ENCODE assay signal across 1 cellular context in the genomic region with DNA sequence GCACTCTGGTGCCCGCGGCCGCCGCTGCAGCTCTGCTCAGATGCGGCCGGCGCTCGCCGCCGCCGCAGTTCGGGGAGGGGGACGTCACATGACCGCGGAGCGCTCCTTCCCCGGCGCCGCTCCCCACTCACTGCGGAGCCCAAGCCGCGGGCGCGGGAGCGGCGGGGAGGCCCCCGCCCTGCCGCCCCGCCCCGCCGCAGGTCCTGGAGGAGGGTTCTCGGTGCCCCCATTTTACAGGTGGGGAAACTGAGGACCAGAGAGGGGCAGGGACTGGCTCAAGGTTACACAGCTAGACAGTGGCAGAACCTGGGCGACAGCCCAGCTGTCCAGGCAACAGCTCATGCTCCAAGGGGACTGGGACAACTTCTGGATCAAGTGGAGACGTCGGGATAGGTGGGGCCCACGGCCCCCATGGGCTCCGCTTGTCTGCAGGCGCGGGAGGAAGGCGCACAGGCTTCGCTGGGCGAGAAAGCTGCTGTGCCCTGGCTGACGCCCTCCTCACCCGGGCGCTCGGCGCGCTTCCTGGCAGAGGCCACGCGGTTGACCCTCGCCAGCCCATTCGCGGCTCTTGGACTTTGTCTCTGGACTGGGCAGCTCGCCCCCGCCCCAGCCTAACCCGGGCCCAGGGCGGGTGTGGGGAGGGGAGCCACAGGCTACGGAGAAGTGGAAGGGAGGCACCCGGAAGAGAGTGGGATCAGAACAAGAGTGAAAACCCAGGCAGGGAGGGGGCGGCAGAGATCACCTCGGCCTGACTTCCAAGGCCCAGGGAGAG.
TF ChIP-seq lines count a peak whose summit lies in the region.

A gene (minus strand): TSS at position 71 of the 772 bp plus-strand sequence. CDS start 49,325 bp downstream, outside the sequence.

TF ChIP-seq in K562, 482 proteins besides CTCF, POLR2A, EP300 and RAD21 (continued from another document and continues in another):
- TF ChIP-seq, protein P1, sequence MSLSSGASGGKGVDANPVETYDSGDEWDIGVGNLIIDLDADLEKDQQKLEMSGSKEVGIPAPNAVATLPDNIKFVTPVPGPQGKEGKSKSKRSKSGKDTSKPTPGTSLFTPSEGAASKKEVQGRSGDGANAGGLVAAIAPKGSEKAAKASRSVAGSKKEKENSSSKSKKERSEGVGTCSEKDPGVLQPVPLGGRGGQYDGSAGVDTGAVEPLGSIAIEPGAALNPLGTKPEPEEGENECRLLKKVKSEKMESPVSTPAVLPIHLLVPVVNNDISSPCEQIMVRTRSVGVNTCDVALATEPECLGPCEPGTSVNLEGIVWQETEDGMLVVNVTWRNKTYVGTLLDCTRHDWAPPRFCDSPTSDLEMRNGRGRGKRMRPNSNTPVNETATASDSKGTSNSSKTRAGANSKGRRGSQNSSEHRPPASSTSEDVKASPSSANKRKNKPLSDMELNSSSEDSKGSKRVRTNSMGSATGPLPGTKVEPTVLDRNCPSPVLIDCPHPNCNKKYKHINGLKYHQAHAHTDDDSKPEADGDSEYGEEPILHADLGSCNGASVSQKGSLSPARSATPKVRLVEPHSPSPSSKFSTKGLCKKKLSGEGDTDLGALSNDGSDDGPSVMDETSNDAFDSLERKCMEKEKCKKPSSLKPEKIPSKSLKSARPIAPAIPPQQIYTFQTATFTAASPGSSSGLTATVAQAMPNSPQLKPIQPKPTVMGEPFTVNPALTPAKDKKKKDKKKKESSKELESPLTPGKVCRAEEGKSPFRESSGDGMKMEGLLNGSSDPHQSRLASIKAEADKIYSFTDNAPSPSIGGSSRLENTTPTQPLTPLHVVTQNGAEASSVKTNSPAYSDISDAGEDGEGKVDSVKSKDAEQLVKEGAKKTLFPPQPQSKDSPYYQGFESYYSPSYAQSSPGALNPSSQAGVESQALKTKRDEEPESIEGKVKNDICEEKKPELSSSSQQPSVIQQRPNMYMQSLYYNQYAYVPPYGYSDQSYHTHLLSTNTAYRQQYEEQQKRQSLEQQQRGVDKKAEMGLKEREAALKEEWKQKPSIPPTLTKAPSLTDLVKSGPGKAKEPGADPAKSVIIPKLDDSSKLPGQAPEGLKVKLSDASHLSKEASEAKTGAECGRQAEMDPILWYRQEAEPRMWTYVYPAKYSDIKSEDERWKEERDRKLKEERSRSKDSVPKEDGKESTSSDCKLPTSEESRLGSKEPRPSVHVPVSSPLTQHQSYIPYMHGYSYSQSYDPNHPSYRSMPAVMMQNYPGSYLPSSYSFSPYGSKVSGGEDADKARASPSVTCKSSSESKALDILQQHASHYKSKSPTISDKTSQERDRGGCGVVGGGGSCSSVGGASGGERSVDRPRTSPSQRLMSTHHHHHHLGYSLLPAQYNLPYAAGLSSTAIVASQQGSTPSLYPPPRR (CRISPR knock-in tag; IDR thresholded peaks at IDR 0.05; ENCODE audit: borderline replicate concordance): no peak
- TF ChIP-seq, protein P2, sequence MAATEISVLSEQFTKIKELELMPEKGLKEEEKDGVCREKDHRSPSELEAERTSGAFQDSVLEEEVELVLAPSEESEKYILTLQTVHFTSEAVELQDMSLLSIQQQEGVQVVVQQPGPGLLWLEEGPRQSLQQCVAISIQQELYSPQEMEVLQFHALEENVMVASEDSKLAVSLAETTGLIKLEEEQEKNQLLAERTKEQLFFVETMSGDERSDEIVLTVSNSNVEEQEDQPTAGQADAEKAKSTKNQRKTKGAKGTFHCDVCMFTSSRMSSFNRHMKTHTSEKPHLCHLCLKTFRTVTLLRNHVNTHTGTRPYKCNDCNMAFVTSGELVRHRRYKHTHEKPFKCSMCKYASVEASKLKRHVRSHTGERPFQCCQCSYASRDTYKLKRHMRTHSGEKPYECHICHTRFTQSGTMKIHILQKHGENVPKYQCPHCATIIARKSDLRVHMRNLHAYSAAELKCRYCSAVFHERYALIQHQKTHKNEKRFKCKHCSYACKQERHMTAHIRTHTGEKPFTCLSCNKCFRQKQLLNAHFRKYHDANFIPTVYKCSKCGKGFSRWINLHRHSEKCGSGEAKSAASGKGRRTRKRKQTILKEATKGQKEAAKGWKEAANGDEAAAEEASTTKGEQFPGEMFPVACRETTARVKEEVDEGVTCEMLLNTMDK (IDR thresholded peaks at IDR 0.05; ENCODE audit: borderline replicate concordance, insufficient read depth, low read depth, low read length, poor library complexity, severe bottlenecking): peak; percentile 6
- TF ChIP-seq SUPT5H (IDR thresholded peaks at IDR 0.05): 0 out of 2 replicates have a peak, but pooled peaks have one; percentile 31
- TF ChIP-seq STAT5B (CRISPR knock-in tag; IDR thresholded peaks at IDR 0.05): no peak
- TF ChIP-seq, protein P3, sequence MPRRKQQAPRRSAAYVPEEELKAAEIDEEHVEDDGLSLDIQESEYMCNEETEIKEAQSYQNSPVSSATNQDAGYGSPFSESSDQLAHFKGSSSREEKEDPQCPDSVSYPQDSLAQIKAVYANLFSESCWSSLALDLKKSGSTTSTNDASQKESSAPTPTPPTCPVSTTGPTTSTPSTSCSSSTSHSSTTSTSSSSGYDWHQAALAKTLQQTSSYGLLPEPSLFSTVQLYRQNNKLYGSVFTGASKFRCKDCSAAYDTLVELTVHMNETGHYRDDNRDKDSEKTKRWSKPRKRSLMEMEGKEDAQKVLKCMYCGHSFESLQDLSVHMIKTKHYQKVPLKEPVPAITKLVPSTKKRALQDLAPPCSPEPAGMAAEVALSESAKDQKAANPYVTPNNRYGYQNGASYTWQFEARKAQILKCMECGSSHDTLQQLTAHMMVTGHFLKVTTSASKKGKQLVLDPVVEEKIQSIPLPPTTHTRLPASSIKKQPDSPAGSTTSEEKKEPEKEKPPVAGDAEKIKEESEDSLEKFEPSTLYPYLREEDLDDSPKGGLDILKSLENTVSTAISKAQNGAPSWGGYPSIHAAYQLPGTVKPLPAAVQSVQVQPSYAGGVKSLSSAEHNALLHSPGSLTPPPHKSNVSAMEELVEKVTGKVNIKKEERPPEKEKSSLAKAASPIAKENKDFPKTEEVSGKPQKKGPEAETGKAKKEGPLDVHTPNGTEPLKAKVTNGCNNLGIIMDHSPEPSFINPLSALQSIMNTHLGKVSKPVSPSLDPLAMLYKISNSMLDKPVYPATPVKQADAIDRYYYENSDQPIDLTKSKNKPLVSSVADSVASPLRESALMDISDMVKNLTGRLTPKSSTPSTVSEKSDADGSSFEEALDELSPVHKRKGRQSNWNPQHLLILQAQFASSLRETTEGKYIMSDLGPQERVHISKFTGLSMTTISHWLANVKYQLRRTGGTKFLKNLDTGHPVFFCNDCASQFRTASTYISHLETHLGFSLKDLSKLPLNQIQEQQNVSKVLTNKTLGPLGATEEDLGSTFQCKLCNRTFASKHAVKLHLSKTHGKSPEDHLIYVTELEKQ (CRISPR knock-in tag; IDR thresholded peaks at IDR 0.05): 0 out of 2 replicates have a peak, but pooled peaks have one; percentile 43
- no peak for TF ChIP-seq THRAP3 (IDR thresholded peaks at IDR 0.05; ENCODE audit: borderline replicate concordance)
- no peak for TF ChIP-seq C11orf30 (IDR thresholded peaks at IDR 0.05; ENCODE audit: low read depth)
- TF ChIP-seq, protein P4, sequence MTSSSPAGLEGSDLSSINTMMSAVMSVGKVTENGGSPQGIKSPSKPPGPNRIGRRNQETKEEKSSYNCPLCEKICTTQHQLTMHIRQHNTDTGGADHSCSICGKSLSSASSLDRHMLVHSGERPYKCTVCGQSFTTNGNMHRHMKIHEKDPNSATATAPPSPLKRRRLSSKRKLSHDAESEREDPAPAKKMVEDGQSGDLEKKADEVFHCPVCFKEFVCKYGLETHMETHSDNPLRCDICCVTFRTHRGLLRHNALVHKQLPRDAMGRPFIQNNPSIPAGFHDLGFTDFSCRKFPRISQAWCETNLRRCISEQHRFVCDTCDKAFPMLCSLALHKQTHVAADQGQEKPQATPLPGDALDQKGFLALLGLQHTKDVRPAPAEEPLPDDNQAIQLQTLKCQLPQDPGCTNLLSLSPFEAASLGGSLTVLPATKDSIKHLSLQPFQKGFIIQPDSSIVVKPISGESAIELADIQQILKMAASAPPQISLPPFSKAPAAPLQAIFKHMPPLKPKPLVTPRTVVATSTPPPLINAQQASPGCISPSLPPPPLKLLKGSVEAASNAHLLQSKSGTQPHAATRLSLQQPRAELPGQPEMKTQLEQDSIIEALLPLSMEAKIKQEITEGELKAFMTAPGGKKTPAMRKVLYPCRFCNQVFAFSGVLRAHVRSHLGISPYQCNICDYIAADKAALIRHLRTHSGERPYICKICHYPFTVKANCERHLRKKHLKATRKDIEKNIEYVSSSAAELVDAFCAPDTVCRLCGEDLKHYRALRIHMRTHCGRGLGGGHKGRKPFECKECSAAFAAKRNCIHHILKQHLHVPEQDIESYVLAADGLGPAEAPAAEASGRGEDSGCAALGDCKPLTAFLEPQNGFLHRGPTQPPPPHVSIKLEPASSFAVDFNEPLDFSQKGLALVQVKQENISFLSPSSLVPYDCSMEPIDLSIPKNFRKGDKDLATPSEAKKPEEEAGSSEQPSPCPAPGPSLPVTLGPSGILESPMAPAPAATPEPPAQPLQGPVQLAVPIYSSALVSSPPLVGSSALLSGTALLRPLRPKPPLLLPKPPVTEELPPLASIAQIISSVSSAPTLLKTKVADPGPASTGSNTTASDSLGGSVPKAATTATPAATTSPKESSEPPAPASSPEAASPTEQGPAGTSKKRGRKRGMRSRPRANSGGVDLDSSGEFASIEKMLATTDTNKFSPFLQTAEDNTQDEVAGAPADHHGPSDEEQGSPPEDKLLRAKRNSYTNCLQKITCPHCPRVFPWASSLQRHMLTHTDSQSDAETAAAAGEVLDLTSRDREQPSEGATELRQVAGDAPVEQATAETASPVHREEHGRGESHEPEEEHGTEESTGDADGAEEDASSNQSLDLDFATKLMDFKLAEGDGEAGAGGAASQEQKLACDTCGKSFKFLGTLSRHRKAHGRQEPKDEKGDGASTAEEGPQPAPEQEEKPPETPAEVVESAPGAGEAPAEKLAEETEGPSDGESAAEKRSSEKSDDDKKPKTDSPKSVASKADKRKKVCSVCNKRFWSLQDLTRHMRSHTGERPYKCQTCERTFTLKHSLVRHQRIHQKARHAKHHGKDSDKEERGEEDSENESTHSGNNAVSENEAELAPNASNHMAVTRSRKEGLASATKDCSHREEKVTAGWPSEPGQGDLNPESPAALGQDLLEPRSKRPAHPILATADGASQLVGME (CRISPR knock-in tag; IDR thresholded peaks at IDR 0.05): peak; percentile 87
- TF ChIP-seq, protein P5, sequence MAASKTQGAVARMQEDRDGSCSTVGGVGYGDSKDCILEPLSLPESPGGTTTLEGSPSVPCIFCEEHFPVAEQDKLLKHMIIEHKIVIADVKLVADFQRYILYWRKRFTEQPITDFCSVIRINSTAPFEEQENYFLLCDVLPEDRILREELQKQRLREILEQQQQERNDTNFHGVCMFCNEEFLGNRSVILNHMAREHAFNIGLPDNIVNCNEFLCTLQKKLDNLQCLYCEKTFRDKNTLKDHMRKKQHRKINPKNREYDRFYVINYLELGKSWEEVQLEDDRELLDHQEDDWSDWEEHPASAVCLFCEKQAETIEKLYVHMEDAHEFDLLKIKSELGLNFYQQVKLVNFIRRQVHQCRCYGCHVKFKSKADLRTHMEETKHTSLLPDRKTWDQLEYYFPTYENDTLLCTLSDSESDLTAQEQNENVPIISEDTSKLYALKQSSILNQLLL (CRISPR knock-in tag; IDR thresholded peaks at IDR 0.05; ENCODE audit: borderline replicate concordance): no peak
- peak; percentile 88 for TF ChIP-seq CHD4 (IDR thresholded peaks at IDR 0.05; ENCODE audit: insufficient read depth, insufficient replicate concordance, low read depth, low read length, poor library complexity, severe bottlenecking)
- no peak for TF ChIP-seq DNMT1 (IDR thresholded peaks at IDR 0.05)
- no peak for TF ChIP-seq MCM5 (IDR thresholded peaks at IDR 0.05; ENCODE audit: low read depth)
- TF ChIP-seq ZNF354B (CRISPR knock-in tag; IDR thresholded peaks at IDR 0.05): no peak
- no peak for TF ChIP-seq PHTF2 (CRISPR knock-in tag; IDR thresholded peaks at IDR 0.05)
- no peak for TF ChIP-seq MECOM (CRISPR knock-in tag; IDR thresholded peaks at IDR 0.05)
- TF ChIP-seq XRCC4 (IDR thresholded peaks at IDR 0.05; ENCODE audit: extremely low read depth, insufficient read depth, insufficient read length): no peak
- TF ChIP-seq KLF10 (CRISPR knock-in tag; IDR thresholded peaks at IDR 0.05): no peak
- no peak for TF ChIP-seq HMG20A (CRISPR knock-in tag; conservative IDR thresholded peaks at IDR 0.05)
- no peak for TF ChIP-seq NCOA4 (IDR thresholded peaks at IDR 0.05; ENCODE audit: partially characterized antibody)
- TF ChIP-seq ZNF133 (CRISPR knock-in tag; IDR thresholded peaks at IDR 0.05): no peak
- TF ChIP-seq, protein P6, sequence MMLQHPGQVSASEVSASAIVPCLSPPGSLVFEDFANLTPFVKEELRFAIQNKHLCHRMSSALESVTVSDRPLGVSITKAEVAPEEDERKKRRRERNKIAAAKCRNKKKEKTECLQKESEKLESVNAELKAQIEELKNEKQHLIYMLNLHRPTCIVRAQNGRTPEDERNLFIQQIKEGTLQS (IDR thresholded peaks at IDR 0.05): no peak
- TF ChIP-seq, protein P6 (CRISPR knock-in tag; conservative IDR thresholded peaks at IDR 0.05): no peak
- TF ChIP-seq HNRNPLL (IDR thresholded peaks at IDR 0.05; ENCODE audit: low read depth, low read length, poor library complexity, severe bottlenecking): no peak
- TF ChIP-seq, protein P7, sequence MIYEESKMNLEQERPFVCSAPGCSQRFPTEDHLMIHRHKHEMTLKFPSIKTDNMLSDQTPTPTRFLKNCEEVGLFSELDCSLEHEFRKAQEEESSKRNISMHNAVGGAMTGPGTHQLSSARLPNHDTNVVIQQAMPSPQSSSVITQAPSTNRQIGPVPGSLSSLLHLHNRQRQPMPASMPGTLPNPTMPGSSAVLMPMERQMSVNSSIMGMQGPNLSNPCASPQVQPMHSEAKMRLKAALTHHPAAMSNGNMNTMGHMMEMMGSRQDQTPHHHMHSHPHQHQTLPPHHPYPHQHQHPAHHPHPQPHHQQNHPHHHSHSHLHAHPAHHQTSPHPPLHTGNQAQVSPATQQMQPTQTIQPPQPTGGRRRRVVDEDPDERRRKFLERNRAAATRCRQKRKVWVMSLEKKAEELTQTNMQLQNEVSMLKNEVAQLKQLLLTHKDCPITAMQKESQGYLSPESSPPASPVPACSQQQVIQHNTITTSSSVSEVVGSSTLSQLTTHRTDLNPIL (CRISPR knock-in tag; IDR thresholded peaks at IDR 0.05): no peak
- TF ChIP-seq DPF2 (IDR thresholded peaks at IDR 0.05): no peak; the same call in 1 of the 2 replicates
- TF ChIP-seq MCM3 (IDR thresholded peaks at IDR 0.05): no peak
- TF ChIP-seq MYC (IDR thresholded peaks at IDR 0.05; ENCODE audit: low read depth, low read length): no peak; the same call in 1 of the 2 replicates
- peak; percentile 57; the same call in 1 of the 2 replicates for TF ChIP-seq MYC (CRISPR knock-in tag; IDR thresholded peaks at IDR 0.05; ENCODE audit: borderline replicate concordance, low read depth)
- peak; percentile 98 for TF ChIP-seq BCOR (IDR thresholded peaks at IDR 0.05)
- TF ChIP-seq KAT8 (IDR thresholded peaks at IDR 0.05; ENCODE audit: low read depth): no peak
- TF ChIP-seq SMAD3 (CRISPR knock-in tag; conservative IDR thresholded peaks at IDR 0.05): no peak
- TF ChIP-seq SMARCE1 (IDR thresholded peaks at IDR 0.05): 0 out of 2 replicates have a peak, but pooled peaks have one; percentile 59
- TF ChIP-seq BDP1 (IDR thresholded peaks at IDR 0.05; ENCODE audit: insufficient read depth, insufficient read length): no peak
- TF ChIP-seq SMARCB1 (IDR thresholded peaks at IDR 0.05; ENCODE audit: insufficient read length, low read depth): no peak
